In the genomic region with DNA sequence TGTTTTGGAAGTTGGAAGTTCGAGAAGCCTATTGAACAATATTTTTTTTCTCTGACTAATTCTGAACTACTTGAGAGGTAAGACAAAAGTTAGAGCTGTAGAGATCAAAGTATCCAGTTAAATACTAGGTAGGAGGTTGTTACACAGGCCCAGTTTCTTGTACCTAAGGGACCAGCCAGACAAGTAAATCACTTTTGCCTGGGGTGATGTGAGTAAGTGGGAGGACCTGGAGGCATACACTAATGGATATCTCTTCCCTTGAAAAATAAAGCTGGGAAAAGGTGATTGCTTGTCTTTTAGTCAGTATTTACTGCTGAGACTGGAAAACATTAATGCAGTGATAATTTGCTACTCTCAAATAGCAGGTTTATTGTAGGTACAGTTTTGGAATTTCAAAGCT, we compare ENCODE assay signal across 25 cellular contexts.
DNase-seq lines count a peak whose midpoint lies in the region; ATAC-seq, FAIRE-seq and TF ChIP-seq lines count a peak whose summit lies in the region.
"Had no signal": no experiment of that assay in that cellular context is flagged by ENCODE, and none has a peak within 500 bp of the region (broad histone marks: within the 10 kb centered on the region; RNA-seq: fewer than 3 reads in every experiment).

No MANE protein-coding gene starts in this region.

- H3K4me1 ChIP-seq in A549 (peaks cover 12% of the 10 kb centered on the region), neural progenitor cell (peaks cover 23% of the 10 kb centered on the region), gastrocnemius medialis (peaks cover 6 to 12% of the 10 kb centered on the region in 2 donors)
- H3K4me1 ChIP-seq: BLaER1 treated with 17β-estradiol and CSF1 and Interleukin-3, amounts not matched to agents 10 nM and 100 nM had no signal

- ATAC-seq in A549, result no peak
- no peak for ATAC-seq in gastrocnemius medialis
- ATAC-seq: HCT116, K562 had no signal

- H3K27me3 ChIP-seq in neural progenitor cell (no peaks in the 10 kb centered on the region), gastrocnemius medialis (no peaks in the 10 kb centered on the region)
- H3K27me3 ChIP-seq: BLaER1 treated with 17β-estradiol and CSF1 and Interleukin-3, amounts not matched to agents 10 nM and 100 nM had no signal

- no peak overlapping the region for H3K9ac ChIP-seq in neural progenitor cell
- H3K9ac ChIP-seq: BLaER1 treated with 17β-estradiol and CSF1 and Interleukin-3, amounts not matched to agents 10 nM and 100 nM had no signal

- DNase-seq in A549 (ENCODE audit: low read depth in 1 of 2, low spot score in 1 of 2), result no peak
- peak; percentile 32 for DNase-seq in ELF-1 (ENCODE audit: low read depth, low spot score)
- DNase-seq in islet precursor cell, result peak; percentile 75
- DNase-seq in neural progenitor cell (ENCODE audit: low spot score), result no peak
- no peak for DNase-seq in HPDE6-E6E7 (ENCODE audit: extremely low spot score)
- no peak for DNase-seq in NCI-H524 treated with DMSO at 0.1 percent for 48 hours (lab: John Stamatoyannopoulos, UW)
- no peak for DNase-seq in frontal cortex (ENCODE audit: low spot score in 2 of 2)
- DNase-seq in gastrocnemius medialis, result no peak
- DNase-seq: 8988T; CD4-positive, CD25-positive, alpha-beta regulatory T cell; CD8-positive, alpha-beta memory T cell; COR-L47; DMS153; DMS79; GF-D8; GOT3; H7; HFFc6; IMR-90 had no signal

- TF ChIP-seq POLR2A in A549 (IDR thresholded peaks at IDR 0.05; ENCODE audit: low read length) (no peak), gastrocnemius medialis (IDR thresholded peaks at IDR 0.05) (no peak)

- WGBS in A549 (ENCODE audit: missing lambda C conversion rate), result 57% methylated on average over 1 of the region's 1 CpG

- peaks cover 8% of the 10 kb centered on the region for H3K9me3 Mint-ChIP-seq in neural progenitor cell
- H3K9me3 Mint-ChIP-seq: CD4-positive, CD25-positive, alpha-beta regulatory T cell; CD8-positive, alpha-beta memory T cell had no signal

- TF ChIP-seq EP300 in A549 (IDR thresholded peaks at IDR 0.05), result no peak

- TF ChIP-seq RAD21 in A549 (conservative IDR thresholded peaks at IDR 0.05 in 1 of 2, IDR thresholded peaks at IDR 0.05 in 1 of 2), result no peak

- no peak overlapping the region for H3K4me3 Mint-ChIP-seq in neural progenitor cell
- H3K4me3 Mint-ChIP-seq: B cell; CD8-positive, alpha-beta memory T cell; HFFc6 had no signal

- no peak overlapping the region for H2AFZ ChIP-seq in neural progenitor cell (replicated peaks)

- TF ChIP-seq CTCF in A549 (IDR thresholded peaks at IDR 0.05), result no peak
- TF ChIP-seq CTCF in neural progenitor cell (IDR thresholded peaks at IDR 0.05), result no peak
- TF ChIP-seq CTCF in gastrocnemius medialis (IDR thresholded peaks at IDR 0.05 in 4 of 5, conservative IDR thresholded peaks at IDR 0.05 in 1 of 5), result no peak

- H3K36me3 ChIP-seq in neural progenitor cell, result no peaks in the 10 kb centered on the region
- no peaks in the 10 kb centered on the region for H3K36me3 ChIP-seq in gastrocnemius medialis
- H3K36me3 ChIP-seq: BLaER1 treated with 17β-estradiol and CSF1 and Interleukin-3, amounts not matched to agents 10 nM and 100 nM had no signal

- in situ Hi-C loops in gastrocnemius medialis (cut with MboI; ENCODE audit: low sequenced_read_pairs in 4 of 4), result no loop called here

- H4K20me1 ChIP-seq in neural progenitor cell (ENCODE audit: low read depth), result no peaks in the 10 kb centered on the region
- H4K20me1 ChIP-seq: BLaER1 treated with 17β-estradiol and CSF1 and Interleukin-3, amounts not matched to agents 10 nM and 100 nM had no signal

- intact Hi-C loops in gastrocnemius medialis (cut with DNase I; ENCODE audit: low total_unique reads), result no loop called here

- H3F3A ChIP-seq in neural progenitor cell (ENCODE audit: low read depth), result peaks cover 5% of the 10 kb centered on the region

- H3K27ac ChIP-seq in A549, result 0 out of 6 replicates have a peak overlapping the region, but pooled peaks of 1 of the 2 experiments have one; percentile 12
- no peak overlapping the region for H3K27ac ChIP-seq in neural progenitor cell
- no peak overlapping the region for H3K27ac ChIP-seq in gastrocnemius medialis
- H3K27ac ChIP-seq: BLaER1 treated with 17β-estradiol and CSF1 and Interleukin-3, amounts not matched to agents 10 nM and 100 nM; HL-60 had no signal

- H3K9me3 ChIP-seq in A549, result no peaks in the 10 kb centered on the region
- H3K9me3 ChIP-seq in neural progenitor cell (ENCODE audit: low read depth), result no peaks in the 10 kb centered on the region
- H3K9me3 ChIP-seq in gastrocnemius medialis, result no peaks in the 10 kb centered on the region
- H3K9me3 ChIP-seq: BLaER1 treated with 17β-estradiol and CSF1 and Interleukin-3, amounts not matched to agents 10 nM and 100 nM had no signal

- H3K4me1 Mint-ChIP-seq in neural progenitor cell, result peaks cover 18% of the 10 kb centered on the region
- H3K4me1 Mint-ChIP-seq: B cell; CD4-positive, CD25-positive, alpha-beta regulatory T cell; CD8-positive, alpha-beta memory T cell had no signal

- no peaks in the 10 kb centered on the region for H3K27me3 Mint-ChIP-seq in neural progenitor cell (ENCODE audit: insufficient read depth, low read depth)
- H3K27me3 Mint-ChIP-seq: B cell; CD4-positive, CD25-positive, alpha-beta regulatory T cell; CD8-positive, alpha-beta memory T cell had no signal

- peak; percentile 23 for FAIRE-seq in A549 (lab: Jason Lieb, UNC)
- FAIRE-seq in frontal cortex (lab: Jason Lieb, UNC), result no peak
- FAIRE-seq: HTR-8/SVneo, K562 had no signal

- H3K36me3 Mint-ChIP-seq in neural progenitor cell, result peaks cover 2% of the 10 kb centered on the region
- H3K36me3 Mint-ChIP-seq: CD4-positive, CD25-positive, alpha-beta regulatory T cell; CD8-positive, alpha-beta memory T cell had no signal

- CTCF ChIA-PET in A549 (lab: Yijun Ruan, JAX), result interaction anchor here (0.9 kb wide), 1 partner anchor 29 kb away, joined by 4 read pairs; no protein-coding TSS in a partner anchor

- H3K79me2 ChIP-seq in neural progenitor cell (ENCODE audit: low read depth), result no peaks in the 10 kb centered on the region

- POLR2A ChIA-PET in A549 (lab: Yijun Ruan, JAX), result no interaction called here

- H3K4me3 ChIP-seq in A549 (no peak overlapping the region), neural progenitor cell (no peak overlapping the region), gastrocnemius medialis (no peak overlapping the region)
- H3K4me3 ChIP-seq: BLaER1 treated with 17β-estradiol and CSF1 and Interleukin-3, amounts not matched to agents 10 nM and 100 nM; K562 had no signal

- peak overlapping the region; percentile 87 for H3K27ac Mint-ChIP-seq in neural progenitor cell
- H3K27ac Mint-ChIP-seq: B cell; CD4-positive, CD25-positive, alpha-beta regulatory T cell; CD8-positive, alpha-beta memory T cell; HFFc6 had no signal

- H3K4me2 ChIP-seq in A549 (peak overlapping the region; percentile 49), neural progenitor cell (no peak overlapping the region)
- H3K4me2 ChIP-seq: BLaER1 treated with 17β-estradiol and CSF1 and Interleukin-3, amounts not matched to agents 10 nM and 100 nM had no signal

TF ChIP-seq in A549, 52 proteins besides CTCF, POLR2A, EP300 and RAD21 (continues in another document):
- TF ChIP-seq, protein P1, sequence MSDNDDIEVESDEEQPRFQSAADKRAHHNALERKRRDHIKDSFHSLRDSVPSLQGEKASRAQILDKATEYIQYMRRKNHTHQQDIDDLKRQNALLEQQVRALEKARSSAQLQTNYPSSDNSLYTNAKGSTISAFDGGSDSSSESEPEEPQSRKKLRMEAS (IDR thresholded peaks at IDR 0.05), result no peak
- TF ChIP-seq, protein P2, sequence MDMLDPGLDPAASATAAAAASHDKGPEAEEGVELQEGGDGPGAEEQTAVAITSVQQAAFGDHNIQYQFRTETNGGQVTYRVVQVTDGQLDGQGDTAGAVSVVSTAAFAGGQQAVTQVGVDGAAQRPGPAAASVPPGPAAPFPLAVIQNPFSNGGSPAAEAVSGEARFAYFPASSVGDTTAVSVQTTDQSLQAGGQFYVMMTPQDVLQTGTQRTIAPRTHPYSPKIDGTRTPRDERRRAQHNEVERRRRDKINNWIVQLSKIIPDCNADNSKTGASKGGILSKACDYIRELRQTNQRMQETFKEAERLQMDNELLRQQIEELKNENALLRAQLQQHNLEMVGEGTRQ (IDR thresholded peaks at IDR 0.05), result no peak
- TF ChIP-seq GATA3 (IDR thresholded peaks at IDR 0.05; ENCODE audit: borderline replicate concordance) (no peak), SMC3 (IDR thresholded peaks at IDR 0.05) (no peak), CHD2 (IDR thresholded peaks at IDR 0.05; ENCODE audit: low read length, partially characterized antibody) (no peak), RARB (CRISPR knock-in tag; IDR thresholded peaks at IDR 0.05) (no peak), BHLHE40 (IDR thresholded peaks at IDR 0.05; ENCODE audit: low read depth, low read length) (no peak), MAFK (IDR thresholded peaks at IDR 0.05; ENCODE audit: partially characterized antibody) (no peak)
- TF ChIP-seq, protein P3, sequence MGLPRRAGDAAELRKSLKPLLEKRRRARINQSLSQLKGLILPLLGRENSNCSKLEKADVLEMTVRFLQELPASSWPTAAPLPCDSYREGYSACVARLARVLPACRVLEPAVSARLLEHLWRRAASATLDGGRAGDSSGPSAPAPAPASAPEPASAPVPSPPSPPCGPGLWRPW (IDR thresholded peaks at IDR 0.05), result no peak
- TF ChIP-seq, protein P4, sequence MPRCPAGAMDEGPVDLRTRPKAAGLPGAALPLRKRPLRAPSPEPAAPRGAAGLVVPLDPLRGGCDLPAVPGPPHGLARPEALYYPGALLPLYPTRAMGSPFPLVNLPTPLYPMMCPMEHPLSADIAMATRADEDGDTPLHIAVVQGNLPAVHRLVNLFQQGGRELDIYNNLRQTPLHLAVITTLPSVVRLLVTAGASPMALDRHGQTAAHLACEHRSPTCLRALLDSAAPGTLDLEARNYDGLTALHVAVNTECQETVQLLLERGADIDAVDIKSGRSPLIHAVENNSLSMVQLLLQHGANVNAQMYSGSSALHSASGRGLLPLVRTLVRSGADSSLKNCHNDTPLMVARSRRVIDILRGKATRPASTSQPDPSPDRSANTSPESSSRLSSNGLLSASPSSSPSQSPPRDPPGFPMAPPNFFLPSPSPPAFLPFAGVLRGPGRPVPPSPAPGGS (IDR thresholded peaks at IDR 0.05), result no peak
- TF ChIP-seq, protein P5, sequence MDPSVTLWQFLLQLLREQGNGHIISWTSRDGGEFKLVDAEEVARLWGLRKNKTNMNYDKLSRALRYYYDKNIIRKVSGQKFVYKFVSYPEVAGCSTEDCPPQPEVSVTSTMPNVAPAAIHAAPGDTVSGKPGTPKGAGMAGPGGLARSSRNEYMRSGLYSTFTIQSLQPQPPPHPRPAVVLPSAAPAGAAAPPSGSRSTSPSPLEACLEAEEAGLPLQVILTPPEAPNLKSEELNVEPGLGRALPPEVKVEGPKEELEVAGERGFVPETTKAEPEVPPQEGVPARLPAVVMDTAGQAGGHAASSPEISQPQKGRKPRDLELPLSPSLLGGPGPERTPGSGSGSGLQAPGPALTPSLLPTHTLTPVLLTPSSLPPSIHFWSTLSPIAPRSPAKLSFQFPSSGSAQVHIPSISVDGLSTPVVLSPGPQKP (IDR thresholded peaks at IDR 0.05; ENCODE audit: low read depth, low read length), result no peak

Comparison
In these comparisons a context has a peak if more than half of its experiments do, and no peak if none do; other contexts are left out.
1. DNase-seq: peak in ELF-1 (single experiment) and islet precursor cell (single experiment); none in A549 (0 of 2), neural progenitor cell (single experiment), HPDE6-E6E7 (single experiment), NCI-H524 treated with DMSO at 0.1 percent for 48 hours (single experiment), frontal cortex (0 of 2) and gastrocnemius medialis (0 of 2).